In genomic region chr10:6274040-6274439, GRCh38 we compare ENCODE assay signal across 15 cellular contexts.
DNase-seq lines count a peak whose midpoint lies in the region; ATAC-seq and TF ChIP-seq lines count a peak whose summit lies in the region.
"Had no signal": no experiment of that assay in that cellular context is flagged by ENCODE, and none has a peak within 500 bp of the region (broad histone marks: within the 10 kb centered on the region; RNA-seq: fewer than 3 reads in every experiment).

No MANE protein-coding gene starts in this region.

- no peaks in the 10 kb centered on the region for H3F3A ChIP-seq in MM.1S (ENCODE audit: insufficient read depth, low read length)

- H3K4me3 Mint-ChIP-seq in activated CD4-positive, alpha-beta T cell treated with anti-CD3 and anti-CD28 coated beads, Interleukin-2, amount 10 ng/mL, durations not matched to agents 7 days and 5 days, result no peak overlapping the region
- no peak overlapping the region for H3K4me3 Mint-ChIP-seq in T-helper 17 cell
- peak overlapping the region in 1 of 5 donors; percentile 18 for H3K4me3 Mint-ChIP-seq in immature natural killer cell
- H3K4me3 Mint-ChIP-seq: type B pancreatic cell had no signal

- peaks cover 5% of the 10 kb centered on the region for H3K9me3 Mint-ChIP-seq in activated CD4-positive, alpha-beta T cell treated with anti-CD3 and anti-CD28 coated beads, Interleukin-2, amount 10 ng/mL, durations not matched to agents 7 days and 5 days
- H3K9me3 Mint-ChIP-seq in immature natural killer cell, result no peaks in the 10 kb centered on the region
- H3K9me3 Mint-ChIP-seq: type B pancreatic cell had no signal

- no peak for DNase-seq in activated CD4-positive, alpha-beta T cell treated with anti-CD3 and anti-CD28 coated beads, Interleukin-2, amount 10 ng/mL, durations not matched to agents 7 days and 5 days
- DNase-seq in activated CD4-positive, alpha-beta T cell treated with anti-CD3 and anti-CD28 coated beads for 48 hours, result no peak
- DNase-seq in T-helper 17 cell (no peak), immature natural killer cell (no peak), thoracic aorta (ENCODE audit: low spot score) (no peak), MM.1S (no peak), DMS153 treated with DMSO at 0.1 percent for 48 hours (lab: John Stamatoyannopoulos, UW; ENCODE audit: unreplicated experiment) (no peak)
- DNase-seq: brain microvascular endothelial cell, mucosa of descending colon, NCI-H2171 treated with DMSO at 0.1 percent for 48 hours had no signal

- no peak overlapping the region for H2AFZ ChIP-seq in MM.1S (ENCODE audit: low read length)

- no peaks in the 10 kb centered on the region for H3K27me3 Mint-ChIP-seq in activated CD4-positive, alpha-beta T cell treated with anti-CD3 and anti-CD28 coated beads, Interleukin-2, amount 10 ng/mL, durations not matched to agents 7 days and 5 days
- H3K27me3 Mint-ChIP-seq in T-helper 17 cell (no peaks in the 10 kb centered on the region), immature natural killer cell (ENCODE audit: low read depth in 3 of 3) (peaks cover 5 to 11% (median 11%) of the 10 kb centered on the region in 3 donors)

- POLR2A ChIA-PET in activated CD4-positive, alpha-beta T cell treated with anti-CD3 and anti-CD28 coated beads, Interleukin-2, amount 10 ng/mL, durations not matched to agents 7 days and 5 days (lab: Charles Lee), result no interaction called here

- H3K9ac ChIP-seq in MM.1S (ENCODE audit: low read length), result no peak overlapping the region

- H3K36me3 ChIP-seq in thoracic aorta (no peaks in the 10 kb centered on the region), MM.1S (replicated peaks; ENCODE audit: insufficient read depth, low read length) (no peaks in the 10 kb centered on the region)
- H3K36me3 ChIP-seq: brain microvascular endothelial cell, HAP-1 had no signal

- TF ChIP-seq CTCF in thoracic aorta (IDR thresholded peaks at IDR 0.05) (no peak), MM.1S (IDR thresholded peaks at IDR 0.05; ENCODE audit: low read length) (no peak)

- H3K79me2 ChIP-seq in MM.1S (ENCODE audit: low read length), result no peaks in the 10 kb centered on the region

- H3K4me1 Mint-ChIP-seq in activated CD4-positive, alpha-beta T cell treated with anti-CD3 and anti-CD28 coated beads, Interleukin-2, amount 10 ng/mL, durations not matched to agents 7 days and 5 days, result peaks cover 76% of the 10 kb centered on the region
- peaks cover 29% of the 10 kb centered on the region for H3K4me1 Mint-ChIP-seq in T-helper 17 cell
- H3K4me1 Mint-ChIP-seq in immature natural killer cell, result peaks cover 44 to 47% of the 10 kb centered on the region in 2 donors

- H3K4me3 ChIP-seq in thoracic aorta (no peak overlapping the region), MM.1S (ENCODE audit: low read length) (no peak overlapping the region)
- H3K4me3 ChIP-seq: HAP-1, mucosa of descending colon had no signal

- no peak for ATAC-seq in T-helper 17 cell
- peak; percentile 9 for ATAC-seq in thoracic aorta (ENCODE audit: insufficient number of reproducible peaks, low FRiP score, low read depth)
- ATAC-seq in GM19467 (IDR thresholded peaks at IDR 0.05; ENCODE audit: unreplicated experiment), result no peak
- ATAC-seq: mucosa of descending colon, Panc1, sciatic nerve had no signal

- no peaks in the 10 kb centered on the region for H3K9me3 ChIP-seq in T-helper 17 cell (ENCODE audit: control insufficient read depth, low read length, poor library complexity, severe bottlenecking)
- no peaks in the 10 kb centered on the region for H3K9me3 ChIP-seq in thoracic aorta
- no peaks in the 10 kb centered on the region for H3K9me3 ChIP-seq in MM.1S (replicated peaks; ENCODE audit: insufficient read depth, low read length)
- H3K9me3 ChIP-seq: HAP-1, mucosa of descending colon had no signal

- no peaks in the 10 kb centered on the region for H4K20me1 ChIP-seq in MM.1S (ENCODE audit: insufficient read depth, low read length)

- H3K4me1 ChIP-seq in thoracic aorta (ENCODE audit: control insufficient read depth in 1 of 2, low read depth in 2 of 2) (peaks cover 21 to 58% of the 10 kb centered on the region in 2 donors), MM.1S (ENCODE audit: low read length) (no peaks in the 10 kb centered on the region)
- H3K4me1 ChIP-seq: HAP-1 had no signal

- H3K27me3 ChIP-seq in thoracic aorta (replicated peaks; ENCODE audit: insufficient read depth) (no peaks in the 10 kb centered on the region), MM.1S (replicated peaks; ENCODE audit: insufficient read depth, low read length) (no peaks in the 10 kb centered on the region)
- H3K27me3 ChIP-seq: brain microvascular endothelial cell had no signal

- H3K27ac ChIP-seq in thoracic aorta (peak overlapping the region; percentile 95 to 97), MM.1S (ENCODE audit: low read length) (no peak overlapping the region)

- peak overlapping the region; percentile 95 for H3K27ac Mint-ChIP-seq in activated CD4-positive, alpha-beta T cell treated with anti-CD3 and anti-CD28 coated beads, Interleukin-2, amount 10 ng/mL, durations not matched to agents 7 days and 5 days
- H3K27ac Mint-ChIP-seq in T-helper 17 cell (peak overlapping the region; percentile 98), immature natural killer cell (peak overlapping the region; percentile 53 to 93 (median 63))
- H3K27ac Mint-ChIP-seq: type B pancreatic cell had no signal

- H3K4me2 ChIP-seq in MM.1S (ENCODE audit: low read depth, low read length), result no peak overlapping the region

- peaks cover 38% of the 10 kb centered on the region for H3K36me3 Mint-ChIP-seq in activated CD4-positive, alpha-beta T cell treated with anti-CD3 and anti-CD28 coated beads, Interleukin-2, amount 10 ng/mL, durations not matched to agents 7 days and 5 days (ENCODE audit: low read depth)
- no peaks in the 10 kb centered on the region for H3K36me3 Mint-ChIP-seq in T-helper 17 cell (ENCODE audit: low read depth)
- H3K36me3 Mint-ChIP-seq in immature natural killer cell, result no peaks in the 10 kb centered on the region
- H3K36me3 Mint-ChIP-seq: type B pancreatic cell had no signal

- CTCF ChIA-PET in activated CD4-positive, alpha-beta T cell treated with anti-CD3 and anti-CD28 coated beads, Interleukin-2, amount 10 ng/mL, durations not matched to agents 7 days and 5 days (lab: Charles Lee), result interaction anchor here (1.8 to 3.0 kb wide), 2 partner anchors 18 to 71 kb away, joined by 6 to 11 read pairs; partner anchors contain the start of gene PFKFB3

- H3K9me2 ChIP-seq in MM.1S (replicated peaks; ENCODE audit: insufficient read depth, low read length), result no peaks in the 10 kb centered on the region
